Comparison of ENCODE assay signal across 9 cellular contexts in the genomic region with DNA sequence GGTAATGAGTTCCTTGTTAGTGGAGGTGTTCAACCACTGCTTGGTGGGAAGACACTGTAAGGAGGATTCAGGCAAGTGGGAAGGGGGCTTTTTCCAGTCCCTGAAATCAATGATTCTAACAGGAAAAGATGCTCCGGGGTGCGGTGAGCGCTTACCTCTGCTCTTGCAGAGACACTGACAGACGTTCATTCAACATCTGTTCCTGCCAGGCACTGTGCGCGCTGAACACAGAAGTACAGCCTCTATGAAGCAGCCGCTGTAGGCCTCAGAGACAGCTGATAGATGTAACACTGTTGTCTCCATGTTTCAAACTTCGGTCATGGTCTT. TPM values are rescaled to one million over a fixed set of nuclear protein-coding genes. Genes with fewer than 3 reads are reported as not detected.
DNase-seq lines count a peak whose midpoint lies in the region; TF ChIP-seq lines count a peak whose summit lies in the region.
"Had no signal": no experiment of that assay in that cellular context is flagged by ENCODE, and none has a peak within 500 bp of the region (broad histone marks: within the 10 kb centered on the region; RNA-seq: fewer than 3 reads in every experiment).

No MANE protein-coding gene starts in this region.

- H3K9me3 Mint-ChIP-seq in nephron progenitor cell = no peaks in the 10 kb centered on the region

- H3K36me3 ChIP-seq in BE2C (no peaks in the 10 kb centered on the region), Peyer's patch (no peaks in the 10 kb centered on the region), MG63 (peaks cover 8% of the 10 kb centered on the region)

- DNase-seq in BE2C (peak; percentile 77), Peyer's patch (no peak), dorsolateral prefrontal cortex (peak in 3 of 10 donors; percentile 22 to 39 (median 35)), nephron progenitor cell (no peak), SIG-M5 treated with dmso at 0.1 percent for 504 hours (lab: John Stamatoyannopoulos, UW; ENCODE audit: unreplicated experiment) (no peak), MG63 (no peak), DMS153 (lab: John Stamatoyannopoulos, UW) (no peak)
- DNase-seq in stimulated activated CD4-positive, alpha-beta T cell treated with anti-CD3 and anti-CD28 coated beads, Interleukin-2, amount 100 ng/mL, for 48 hours = no peak

- H3K4me1 Mint-ChIP-seq in nephron progenitor cell = peaks cover 26% of the 10 kb centered on the region

- no peaks in the 10 kb centered on the region for H3K9me3 ChIP-seq in BE2C
- H3K9me3 ChIP-seq in Peyer's patch = no peaks in the 10 kb centered on the region
- H3K9me3 ChIP-seq in MG63 = no peaks in the 10 kb centered on the region

- TF ChIP-seq POLR2A in Peyer's patch (IDR thresholded peaks at IDR 0.05) = no peak

- H3K27ac ChIP-seq in Peyer's patch (peak overlapping the region; percentile 88 to 95 (median 92)), dorsolateral prefrontal cortex (peak overlapping the region; percentile 82 to 99 (median 96))

- H3K36me3 Mint-ChIP-seq in nephron progenitor cell (ENCODE audit: low read depth) = no peaks in the 10 kb centered on the region

- H3K4me1 ChIP-seq in BE2C (peaks cover 28% of the 10 kb centered on the region), Peyer's patch (peaks cover 0 to 5% (median 2%) of the 10 kb centered on the region in 4 donors)

- intact Hi-C loops in dorsolateral prefrontal cortex (cut with DNase I) = loop anchor here in 1 of 2 donors (5.0 to 10.0 kb wide), 2 partner anchors 83 to 160 kb away; no protein-coding TSS in a partner anchor

- H3K4me3 ChIP-seq in BE2C (ENCODE audit: low read depth, low read length) (peak overlapping the region; percentile 73), Peyer's patch (peak overlapping the region in 1 of 4 donors; percentile 74), dorsolateral prefrontal cortex (peak overlapping the region in 45 of 59 donors; percentile 37 to 89 (median 78)), MG63 (no peak overlapping the region; the same call in 1 of the 2 replicates)

- H3K27ac Mint-ChIP-seq in nephron progenitor cell = no peak overlapping the region

- TF ChIP-seq CTCF in BE2C (IDR thresholded peaks at IDR 0.05; ENCODE audit: low read depth, low read length) (no peak), Peyer's patch (IDR thresholded peaks at IDR 0.05) (no peak), dorsolateral prefrontal cortex (IDR thresholded peaks at IDR 0.05 in 54 of 56, conservative IDR thresholded peaks at IDR 0.05 in 2 of 56; ENCODE audit: low read depth in 1 of 56, partially characterized antibody in 56 of 56) (no peak), nephron progenitor cell (IDR thresholded peaks at IDR 0.05) (no peak)

- H3K27me3 Mint-ChIP-seq in nephron progenitor cell (ENCODE audit: low read depth, poor library complexity) = peaks cover 83% of the 10 kb centered on the region

- peak overlapping the region; percentile 90 for H3K4me3 Mint-ChIP-seq in nephron progenitor cell

- H3K27me3 ChIP-seq in BE2C = no peaks in the 10 kb centered on the region
- H3K27me3 ChIP-seq in Peyer's patch = no peaks in the 10 kb centered on the region
- no peaks in the 10 kb centered on the region for H3K27me3 ChIP-seq in dorsolateral prefrontal cortex
- no peaks in the 10 kb centered on the region for H3K27me3 ChIP-seq in MG63

RNA-seq across cellular contexts. Expression of a gene that starts 0.7 kb away (rescaled TPM):
- 13.5 TPM for polyA plus RNA-seq in BE2C (2012; ENCODE audit: insufficient read depth, insufficient read length, low read depth)
- total RNA-seq in Peyer's patch = 10 to 100 TPM in 3 of 4 donors, 1 to 10 TPM in 1; 7.0 to 40.4 (median 16.9) TPM
- 100 to 1,000 TPM in 27 of 120 experiments, 10 to 100 TPM in 93; 65.7 to 139 (median 91.4) TPM for total RNA-seq in dorsolateral prefrontal cortex
- 15.3 and 24.3 TPM in 2 replicates for total RNA-seq in MG63 (2014; rRNA removed; shearing (Covaris generic); ENCODE audit: low replicate concordance)

RNA-seq across cellular contexts. Expression of a gene that starts 40.2 kb away (rescaled TPM):
- polyA plus RNA-seq in BE2C (2012; ENCODE audit: insufficient read depth, insufficient read length, low read depth) = not detected
- not detected for total RNA-seq in Peyer's patch
- 1 to 10 TPM in 7 of 120 experiments, under 1 TPM in 113; 0.07 to 1.8 (median 0.38) TPM for total RNA-seq in dorsolateral prefrontal cortex
- not detected in 2 replicates for total RNA-seq in MG63 (2014; rRNA removed; shearing (Covaris generic); ENCODE audit: low replicate concordance)
- total RNA-seq: HT1080 had no signal
